ENCODE assay signal across 23 cellular contexts in genomic region chr2:175293195-175293594, GRCh38.
A peak's percentile ranks its signal among the peaks of the same experiment; 100 is the strongest.
DNase-seq lines count a peak whose midpoint lies in the region; ATAC-seq, FAIRE-seq and TF ChIP-seq lines count a peak whose summit lies in the region.
"Had no signal": no experiment of that assay in that cellular context is flagged by ENCODE, and none has a peak within 500 bp of the region (broad histone marks: within the 10 kb centered on the region; RNA-seq: fewer than 3 reads in every experiment).

No MANE protein-coding gene starts in this region.

- POLR2A ChIA-PET in A549 (lab: Yijun Ruan, JAX): no interaction called here
- POLR2A ChIA-PET in IMR-90 (lab: Charles Lee; ENCODE audit: unreplicated experiment): no interaction called here
- POLR2A ChIA-PET in H1 (lab: Charles Lee; ENCODE audit: partially characterized antibody): no interaction called here

- no peak for TF ChIP-seq CTCF in A549 (IDR thresholded peaks at IDR 0.05)
- TF ChIP-seq CTCF in IMR-90 (conservative IDR thresholded peaks at IDR 0.05; ENCODE audit: low read depth, low read length): no peak
- TF ChIP-seq CTCF in H1 (IDR thresholded peaks at IDR 0.05; ENCODE audit: control extremely low read depth in 1 of 3, insufficient read depth in 1 of 3, low read depth in 1 of 3, low read length in 3 of 3): no peak

- H3K9me3 Mint-ChIP-seq in stimulated activated effector memory CD8-positive, alpha-beta T cell treated with anti-CD3 and anti-CD28 coated beads, Interleukin-12 subunit alpha, Interleukin-12 subunit beta, amount 100 ng/mL, for 72 hours: no peaks in the 10 kb centered on the region
- H3K9me3 Mint-ChIP-seq: CD4-positive, alpha-beta T cell; CD8-positive, alpha-beta T cell had no signal

- in situ Hi-C loops in IMR-90 (cut with MboI; ENCODE audit: low sequenced_read_pairs): no loop called here

- H3K18ac ChIP-seq in IMR-90 (ENCODE audit: low read depth, low read length) (no peak overlapping the region), H1 (ENCODE audit: extremely low read depth, low read length) (no peak overlapping the region)

- H2AK5ac ChIP-seq in IMR-90 (ENCODE audit: low read depth, low read length) (no peak overlapping the region), H1 (ENCODE audit: low read depth, low read length) (no peak overlapping the region)

- no peaks in the 10 kb centered on the region for H4K20me1 ChIP-seq in IMR-90 (ENCODE audit: insufficient read depth, low read length)
- H4K20me1 ChIP-seq in H1 (replicated peaks in 1 of 2; ENCODE audit: control insufficient read depth in 1 of 2, insufficient read depth in 2 of 2, low read length in 2 of 2): no peaks in the 10 kb centered on the region
- H4K20me1 ChIP-seq: BLaER1 treated with 17β-estradiol and CSF1 and Interleukin-3, amounts not matched to agents 10 nM and 100 nM had no signal

- no peaks in the 10 kb centered on the region for H3K9me3 ChIP-seq in A549
- no peaks in the 10 kb centered on the region for H3K9me3 ChIP-seq in IMR-90 (ENCODE audit: control insufficient read depth, insufficient read depth, low read length)
- H3K9me3 ChIP-seq in H1 (ENCODE audit: insufficient read depth in 2 of 2, low read depth in 1 of 2, low read length in 1 of 2): no peaks in the 10 kb centered on the region; a peak in 1 of 4 replicates
- H3K9me3 ChIP-seq: Caco-2 had no signal

- H2BK120ac ChIP-seq in IMR-90 (ENCODE audit: low read depth, low read length): no peak overlapping the region
- H2BK120ac ChIP-seq in H1 (replicated peaks; ENCODE audit: low read depth, low read length): no peak overlapping the region

- H3K79me2 ChIP-seq in H1 (ENCODE audit: control insufficient read depth in 1 of 2, insufficient read depth in 2 of 2, low read length in 2 of 2): no peaks in the 10 kb centered on the region

- H2BK15ac ChIP-seq in IMR-90 (ENCODE audit: low read depth, low read length): no peak overlapping the region
- no peak overlapping the region for H2BK15ac ChIP-seq in H1 (ENCODE audit: low read length)

- no peak for TF ChIP-seq RAD21 in A549 (conservative IDR thresholded peaks at IDR 0.05 in 1 of 2, IDR thresholded peaks at IDR 0.05 in 1 of 2)
- TF ChIP-seq RAD21 in IMR-90 (IDR thresholded peaks at IDR 0.05; ENCODE audit: low read length): no peak
- no peak for TF ChIP-seq RAD21 in H1 (IDR thresholded peaks at IDR 0.05 in 1 of 2, conservative IDR thresholded peaks at IDR 0.05 in 1 of 2; ENCODE audit: low read depth in 2 of 2, low read length in 2 of 2)

- H3K27ac Mint-ChIP-seq in stimulated activated effector memory CD8-positive, alpha-beta T cell treated with anti-CD3 and anti-CD28 coated beads, Interleukin-12 subunit alpha, Interleukin-12 subunit beta, amount 100 ng/mL, for 72 hours: peak overlapping the region; percentile 29
- H3K27ac Mint-ChIP-seq: B cell; CD4-positive, alpha-beta T cell; CD8-positive, alpha-beta T cell had no signal

- H3K14ac ChIP-seq in IMR-90 (replicated peaks; ENCODE audit: low read depth, low read length) (no peak overlapping the region), H1 (ENCODE audit: insufficient read length) (no peak overlapping the region)

- H3K23me2 ChIP-seq in H1 (ENCODE audit: low read depth, low read length): no peaks in the 10 kb centered on the region

- CTCF ChIA-PET in A549 (lab: Yijun Ruan, JAX) (interaction anchor here (2.2 kb wide), 1 partner anchor 11 kb away, joined by 7 read pairs; no protein-coding TSS in a partner anchor), IMR-90 (lab: Yijun Ruan, JAX) (no interaction called here), H1 (lab: Charles Lee; ENCODE audit: partially characterized antibody) (interaction anchor here (1.0 to 1.2 kb wide), 3 partner anchors 10 to 42 kb away, joined by 3 to 4 read pairs (median 4); no protein-coding TSS in a partner anchor)

- H3K4me1 Mint-ChIP-seq in stimulated activated effector memory CD8-positive, alpha-beta T cell treated with anti-CD3 and anti-CD28 coated beads, Interleukin-12 subunit alpha, Interleukin-12 subunit beta, amount 100 ng/mL, for 72 hours: no peaks in the 10 kb centered on the region
- H3K4me1 Mint-ChIP-seq: B cell had no signal

- H2BK5ac ChIP-seq in IMR-90 (ENCODE audit: low read depth, low read length, poor library complexity, severe bottlenecking): no peak overlapping the region
- no peak overlapping the region for H2BK5ac ChIP-seq in H1 (ENCODE audit: low read depth, low read length)

- no peak overlapping the region for H4K5ac ChIP-seq in IMR-90 (ENCODE audit: low read depth, low read length)
- H4K5ac ChIP-seq in H1 (ENCODE audit: insufficient read length, low read depth, low read length): no peak overlapping the region

- ATAC-seq in A549 (no peak), IMR-90 (ENCODE audit: low read depth) (no peak), GM21367 (IDR thresholded peaks at IDR 0.05; ENCODE audit: unreplicated experiment) (no peak)
- no peak for ATAC-seq in stimulated activated effector memory CD8-positive, alpha-beta T cell treated with anti-CD3 and anti-CD28 coated beads, Interleukin-12 subunit alpha, Interleukin-12 subunit beta, amount 100 ng/mL, for 72 hours
- ATAC-seq: CD8-positive, alpha-beta T cell had no signal

- TF ChIP-seq POLR2A in A549 (IDR thresholded peaks at IDR 0.05; ENCODE audit: low read length) (no peak), IMR-90 (IDR thresholded peaks at IDR 0.05; ENCODE audit: low read depth, low read length) (no peak), H1 (IDR thresholded peaks at IDR 0.05; ENCODE audit: control extremely low read depth in 1 of 2, low read depth in 2 of 2, low read length in 2 of 2) (no peak)

- H2AK9ac ChIP-seq in IMR-90 (replicated peaks; ENCODE audit: low read depth, low read length, poor library complexity): no peak overlapping the region

- FAIRE-seq in A549 (lab: Jason Lieb, UNC) (no peak), H1 (lab: Jason Lieb, UNC) (no peak)
- FAIRE-seq: A204.1, D721Med, G401.6, GM12891, GM19239 had no signal

- H3K4me2 ChIP-seq in A549: no peak overlapping the region
- H3K4me2 ChIP-seq in IMR-90 (ENCODE audit: low read depth, low read length): no peak overlapping the region
- H3K4me2 ChIP-seq in H1 (ENCODE audit: insufficient read depth in 1 of 2, low read depth in 2 of 2, low read length in 2 of 2): no peak overlapping the region
- H3K4me2 ChIP-seq: BLaER1 treated with 17β-estradiol and CSF1 and Interleukin-3, amounts not matched to agents 10 nM and 100 nM had no signal

- 21% methylated on average over 3 of the region's 3 CpGs for WGBS in A549 (ENCODE audit: missing lambda C conversion rate)
- no CpG with 5 or more reads among the region's 3 CpGs for WGBS in IMR-90 (ENCODE audit: extremely low coverage in 2 of 2, insufficient read length in 1 of 2), 2 experiments
- WGBS in H1 (ENCODE audit: extremely low coverage in 1 of 2, insufficient coverage in 1 of 2, insufficient read length in 1 of 2, insufficient replicate concordance in 2 of 2, low coverage in 1 of 2, low lambda C conversion rate in 2 of 2, missing lambda C conversion rate in 1 of 2), 2 experiments: 89% methylated on average over 3 of the region's 3 CpGs; no CpG with 5 or more reads in 1 of the 2 experiments

- H3K36me3 ChIP-seq in IMR-90 (ENCODE audit: control insufficient read depth, insufficient read depth, low read length) (no peaks in the 10 kb centered on the region), H1 (ENCODE audit: control insufficient read depth in 2 of 4, insufficient read depth in 4 of 4, low read length in 3 of 4) (no peaks in the 10 kb centered on the region)
- H3K36me3 ChIP-seq: BLaER1 treated with 17β-estradiol and CSF1 and Interleukin-3, amounts not matched to agents 10 nM and 100 nM had no signal

- H2BK20ac ChIP-seq in IMR-90 (ENCODE audit: low read depth, low read length): no peak overlapping the region
- 0 out of 2 replicates have a peak overlapping the region, but pooled peaks have one; percentile 34 for H2BK20ac ChIP-seq in H1 (ENCODE audit: low read length)

- H3K56ac ChIP-seq in IMR-90 (ENCODE audit: extremely low read depth, insufficient read depth, low read length): no peak overlapping the region
- no peak overlapping the region for H3K56ac ChIP-seq in H1 (replicated peaks; ENCODE audit: insufficient read length, low read depth, low read length)

- H4K91ac ChIP-seq in IMR-90 (ENCODE audit: insufficient read depth, low read depth, low read length) (no peak overlapping the region), H1 (replicated peaks; ENCODE audit: insufficient read length, low read length) (no peak overlapping the region)

- H3K4me3 ChIP-seq in A549 (no peak overlapping the region), IMR-90 (ENCODE audit: insufficient read depth, low read depth, low read length) (no peak overlapping the region), H1 (ENCODE audit: extremely low read depth in 1 of 4, insufficient read depth in 2 of 4, low read depth in 3 of 4, low read length in 4 of 4) (no peak overlapping the region)
- H3K4me3 ChIP-seq: BLaER1 treated with 17β-estradiol and CSF1 and Interleukin-3, amounts not matched to agents 10 nM and 100 nM had no signal

- no peak for TF ChIP-seq EP300 in A549 (IDR thresholded peaks at IDR 0.05)
- no peak for TF ChIP-seq EP300 in H1 (IDR thresholded peaks at IDR 0.05; ENCODE audit: borderline replicate concordance in 1 of 2, low read depth in 2 of 2, low read length in 2 of 2)

- no peaks in the 10 kb centered on the region for H3K9me1 ChIP-seq in IMR-90 (ENCODE audit: insufficient read depth, low read length)

- intact Hi-C loops in IMR-90 (cut with micrococcal nuclease): no loop called here

- H3K23ac ChIP-seq in IMR-90 (ENCODE audit: low read depth, low read length) (no peak overlapping the region), H1 (ENCODE audit: insufficient read length) (no peak overlapping the region)

- H3K27ac ChIP-seq in A549 (no peak overlapping the region), IMR-90 (ENCODE audit: insufficient read depth, low read length) (no peak overlapping the region), H1 (ENCODE audit: low read depth, low read length) (no peak overlapping the region)
- H3K27ac ChIP-seq: BLaER1 treated with 17β-estradiol and CSF1 and Interleukin-3, amounts not matched to agents 10 nM and 100 nM; C4-2B had no signal

- dilution Hi-C loops in IMR-90 (cut with HindIII; ENCODE audit: low sequenced_read_pairs, unreplicated experiment): no loop called here

- H2BK12ac ChIP-seq in H1 (ENCODE audit: low read depth, low read length): no peak overlapping the region

- H3K4me3 Mint-ChIP-seq in stimulated activated effector memory CD8-positive, alpha-beta T cell treated with anti-CD3 and anti-CD28 coated beads, Interleukin-12 subunit alpha, Interleukin-12 subunit beta, amount 100 ng/mL, for 72 hours: no peak overlapping the region
- H3K4me3 Mint-ChIP-seq: B cell; CD4-positive, alpha-beta T cell; CD8-positive, alpha-beta T cell had no signal

- H3K4ac ChIP-seq in IMR-90 (ENCODE audit: low read depth, low read length) (no peak overlapping the region), H1 (replicated peaks; ENCODE audit: insufficient read length, low read depth, low read length) (no peak overlapping the region)

- no peaks in the 10 kb centered on the region for H3K79me1 ChIP-seq in IMR-90 (ENCODE audit: low read depth in 1 of 2, low read length in 2 of 2)
- H3K79me1 ChIP-seq in H1 (ENCODE audit: low read depth, low read length): no peaks in the 10 kb centered on the region

- no TSS peak for BruUV-seq in IMR-90 (replicated peaks; lab: Mats Ljungman, UMichigan)

- H3K9ac ChIP-seq in IMR-90 (ENCODE audit: low read depth, low read length) (no peak overlapping the region), H1 (replicated peaks in 1 of 4; ENCODE audit: extremely low read depth in 1 of 4, low read depth in 3 of 4, low read length in 3 of 4) (no peak overlapping the region)
- H3K9ac ChIP-seq: BLaER1 treated with 17β-estradiol and CSF1 and Interleukin-3, amounts not matched to agents 10 nM and 100 nM had no signal

- DNase-seq in A549 (ENCODE audit: low read depth in 1 of 2, low spot score in 1 of 2) (no peak), IMR-90 (no peak), H1 (ENCODE audit: low read depth in 1 of 2, low spot score in 2 of 2) (no peak), HuH-7.5 (ENCODE audit: low spot score) (no peak), cerebellum (ENCODE audit: low spot score) (no peak)
- DNase-seq in stimulated activated effector memory CD8-positive, alpha-beta T cell treated with anti-CD3 and anti-CD28 coated beads, Interleukin-12 subunit alpha, Interleukin-12 subunit beta, amount 100 ng/mL, for 72 hours (ENCODE audit: low spot score in 2 of 2): no peak
- DNase-seq: 8988T; AML-193; Caco-2; Calu3; CD4-positive, alpha-beta T cell; CD8-positive, alpha-beta T cell; DMS79 treated with DMSO at 0.1 percent for 48 hours; GF-D8 had no signal

- H3K4me1 ChIP-seq in A549 (no peaks in the 10 kb centered on the region), IMR-90 (ENCODE audit: control insufficient read depth, insufficient read depth, low read length) (no peaks in the 10 kb centered on the region), H1 (replicated peaks in 1 of 4; ENCODE audit: control insufficient read depth in 3 of 4, insufficient read depth in 4 of 4, low read length in 3 of 4) (peaks cover 0 to 2% (median 0%) of the 10 kb centered on the region in 4 experiments; a peak in 1 of 7 replicates)
- H3K4me1 ChIP-seq: BLaER1 treated with 17β-estradiol and CSF1 and Interleukin-3, amounts not matched to agents 10 nM and 100 nM; Caco-2 had no signal

- H4K8ac ChIP-seq in IMR-90 (ENCODE audit: low read depth in 2 of 2, low read length in 2 of 2) (no peak overlapping the region), H1 (ENCODE audit: extremely low read depth, insufficient read depth, low read length) (no peak overlapping the region; the same call in 1 of the 2 replicates)

- no peaks in the 10 kb centered on the region for H3K36me3 Mint-ChIP-seq in stimulated activated effector memory CD8-positive, alpha-beta T cell treated with anti-CD3 and anti-CD28 coated beads, Interleukin-12 subunit alpha, Interleukin-12 subunit beta, amount 100 ng/mL, for 72 hours
- H3K36me3 Mint-ChIP-seq: CD8-positive, alpha-beta T cell had no signal

- H2AFZ ChIP-seq in IMR-90 (replicated peaks; ENCODE audit: low read length, poor library complexity) (no peak overlapping the region), H1 (ENCODE audit: low read length) (no peak overlapping the region; the same call in 1 of the 2 replicates)

- H3K27me3 ChIP-seq in IMR-90 (ENCODE audit: control insufficient read depth, insufficient read depth, low read length) (peaks cover 6% of the 10 kb centered on the region), H1 (replicated peaks in 1 of 4; ENCODE audit: control insufficient read depth in 3 of 4, extremely low read depth in 1 of 4, insufficient read depth in 3 of 4, low read length in 3 of 4) (no peaks in the 10 kb centered on the region)
- H3K27me3 ChIP-seq: BLaER1 treated with 17β-estradiol and CSF1 and Interleukin-3, amounts not matched to agents 10 nM and 100 nM had no signal

Comparison
In these comparisons a context has a peak if more than half of its experiments do, and no peak if none do; other contexts are left out.
1. Of the 18 proteins assayed by ChIP-seq in both H1 and A549: peak only in H1: none; only in A549: MAFK; in both: none; in neither: 17.